In genomic region chr9:72280913-72281500, GRCh38 we compare ENCODE assay signal across 8 cellular contexts.
DNase-seq lines count a peak whose midpoint lies in the region; ATAC-seq and TF ChIP-seq lines count a peak whose summit lies in the region.

No MANE protein-coding gene starts in this region.

- H3K9ac ChIP-seq in liver (ENCODE audit: low read depth in 1 of 2, low read length in 2 of 2) = no peak overlapping the region

- no peaks in the 10 kb centered on the region for H3K9me3 ChIP-seq in liver (ENCODE audit: control insufficient read depth in 4 of 4, low read length in 3 of 4)

- TF ChIP-seq CTCF in AG10803 (conservative IDR thresholded peaks at IDR 0.05; ENCODE audit: low read length) = peak; percentile 99
- TF ChIP-seq CTCF in coronary artery (IDR thresholded peaks at IDR 0.05) = peak; percentile 92
- peak; percentile 90 for TF ChIP-seq CTCF in liver (IDR thresholded peaks at IDR 0.05; ENCODE audit: low read depth, low read length, missing input control)

- DNase-seq in AG10803 (ENCODE audit: low read depth) (peak; percentile 68), NCI-H446 (lab: John Stamatoyannopoulos, UW) (peak; percentile 43 to 56), coronary artery (ENCODE audit: low spot score) (no peak)
- peak; percentile 77 for DNase-seq in activated CD4-positive, alpha-beta T cell treated with anti-CD3 and anti-CD28 coated beads for 48 hours
- peak; percentile 41 to 58 (median 43) for DNase-seq in stimulated activated CD4-positive, alpha-beta T cell treated with anti-CD3 and anti-CD28 coated beads, TNF-alpha, amount 100 ng/mL, for 4 hours (ENCODE audit: low read depth in 3 of 3)

- ATAC-seq in GM18861 (IDR thresholded peaks at IDR 0.05; ENCODE audit: unreplicated experiment) = peak; percentile 64
- ATAC-seq in HG03097 (IDR thresholded peaks at IDR 0.05; ENCODE audit: low FRiP score, unreplicated experiment) = peak; percentile 70

- H3K27me3 ChIP-seq in liver (ENCODE audit: control insufficient read depth in 4 of 4, insufficient read depth in 4 of 4, low read length in 3 of 4) = no peaks in the 10 kb centered on the region

- no peaks in the 10 kb centered on the region for H3K36me3 ChIP-seq in liver (ENCODE audit: control insufficient read depth in 4 of 4, insufficient read depth in 3 of 4, low read depth in 1 of 4, low read length in 3 of 4)

- 32% methylated on average over 11 of the region's 11 CpGs for WGBS in liver

- H3K4me1 ChIP-seq in liver (ENCODE audit: control insufficient read depth in 4 of 4, insufficient read depth in 4 of 4, low read length in 3 of 4) = no peaks in the 10 kb centered on the region

- TF ChIP-seq RAD21 in liver (IDR thresholded peaks at IDR 0.05) = peak; percentile 98 to 99

- H3K4me3 ChIP-seq in AG10803 (ENCODE audit: low read length) (no peak overlapping the region), coronary artery (no peak overlapping the region), liver (ENCODE audit: low read depth in 1 of 3, low read length in 3 of 3) (no peak overlapping the region)

- no peak overlapping the region for H3K27ac ChIP-seq in coronary artery
- no peak overlapping the region for H3K27ac ChIP-seq in liver (ENCODE audit: low read depth in 1 of 2, low read length in 2 of 2)

TF ChIP-seq in liver, 16 proteins besides CTCF, POLR2A, EP300 and RAD21:
- TF ChIP-seq TAF1 (conservative IDR thresholded peaks at IDR 0.05) = no peak
- TF ChIP-seq SP1 (IDR thresholded peaks at IDR 0.05) = no peak
